In the genomic region with DNA sequence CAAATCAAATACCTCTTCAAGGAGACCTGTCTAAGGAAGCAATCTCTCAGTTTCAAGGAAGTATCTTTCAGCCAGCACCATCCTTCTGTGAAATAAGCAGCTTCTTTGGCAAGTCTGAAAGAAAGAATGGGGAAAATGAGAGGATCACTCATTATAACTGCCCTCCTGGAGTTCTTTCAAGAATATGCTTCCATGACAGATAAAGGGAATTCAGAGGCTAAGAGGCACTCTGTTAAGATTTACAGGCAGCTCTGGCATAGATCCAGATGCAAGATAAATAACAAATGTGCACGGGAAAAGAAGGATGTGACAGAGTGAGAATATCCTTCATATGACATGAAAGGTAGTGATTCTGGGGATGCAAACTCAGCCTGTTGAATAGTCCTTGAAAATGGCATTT, we compare ENCODE assay signal across 20 cellular contexts.
"Had no signal": no experiment of that assay in that cellular context is flagged by ENCODE, and none has a peak within 500 bp of the region (broad histone marks: within the 10 kb centered on the region; RNA-seq: fewer than 3 reads in every experiment).

No MANE protein-coding gene starts in this region.

- H3K9me3 ChIP-seq: lower lobe of right lung, neutrophil, ovary, right atrium auricular region, upper lobe of left lung had no signal

- H3K36me3 Mint-ChIP-seq: activated CD8-positive, alpha-beta memory T cell treated with anti-CD3 and anti-CD28 coated beads, Interleukin-2, amount 10 ng/mL, durations not matched to agents 7 days and 5 days; activated naive CD4-positive, alpha-beta T cell treated with anti-CD3 and anti-CD28 coated beads, Interleukin-2, amount 10 ng/mL, durations not matched to agents 7 days and 5 days had no signal

- H3K36me3 ChIP-seq: lower lobe of right lung, neutrophil, ovary, right atrium auricular region, upper lobe of left lung had no signal

- H3K4me1 Mint-ChIP-seq: activated CD4-positive, alpha-beta T cell treated with anti-CD3 and anti-CD28 coated beads, Interleukin-2, amount 10 ng/mL, durations not matched to agents 7 days and 5 days; activated CD8-positive, alpha-beta memory T cell treated with anti-CD3 and anti-CD28 coated beads, Interleukin-2, amount 10 ng/mL, durations not matched to agents 7 days and 5 days; activated naive CD4-positive, alpha-beta T cell treated with anti-CD3 and anti-CD28 coated beads, Interleukin-2, amount 10 ng/mL, durations not matched to agents 7 days and 5 days; naive thymus-derived CD8-positive, alpha-beta T cell had no signal

- H3K4me1 ChIP-seq: lower lobe of right lung, psoas muscle, right atrium auricular region, upper lobe of left lung had no signal

- DNase-seq: activated CD4-positive, alpha-beta T cell treated with anti-CD3 and anti-CD28 coated beads, Interleukin-2, amount 10 ng/mL, durations not matched to agents 7 days and 5 days; activated CD4-positive, CD25-positive, alpha-beta regulatory T cell treated with anti-CD3 and anti-CD28 coated beads, Interleukin-2, amount 50 U/mL, for 72 hours; activated CD8-positive, alpha-beta memory T cell treated with anti-CD3 and anti-CD28 coated beads, Interleukin-2, amount 10 ng/mL, durations not matched to agents 7 days and 5 days; activated CD8-positive, alpha-beta T cell treated with anti-CD3 and anti-CD28 coated beads for 36 hours; activated effector memory CD4-positive, alpha-beta T cell treated with anti-CD3 and anti-CD28 coated beads, Interleukin-2, amount 50 U/mL, for 16 hours; activated naive CD4-positive, alpha-beta T cell treated with anti-CD3 and anti-CD28 coated beads, Interleukin-2, amount 10 ng/mL, durations not matched to agents 7 days and 5 days; activated T-cell treated with anti-CD3 and anti-CD28 coated beads for 4 hours; amygdala; lower lobe of right lung; naive thymus-derived CD8-positive, alpha-beta T cell; ovary; psoas muscle; stimulated activated CD4-positive, alpha-beta T cell treated with anti-CD3 and anti-CD28 coated beads, Interleukin-4, amount 100 ng/mL, for 24 hours; stimulated activated naive CD8-positive, alpha-beta T cell treated with anti-CD3 and anti-CD28 coated beads, Interleukin-15, Interleukin-2, amounts not matched to agents 100 U/mL and 50 U/mL, for 24 hours; upper lobe of left lung had no signal

- H3K4me3 ChIP-seq: lower lobe of right lung, ovary, psoas muscle, right atrium auricular region, upper lobe of left lung had no signal

- ATAC-seq: activated CD8-positive, alpha-beta memory T cell treated with anti-CD3 and anti-CD28 coated beads, Interleukin-2, amount 10 ng/mL, durations not matched to agents 7 days and 5 days; activated CD8-positive, alpha-beta T cell treated with anti-CD3 and anti-CD28 coated beads for 36 hours; left lobe of liver; lower lobe of right lung; naive thymus-derived CD8-positive, alpha-beta T cell; psoas muscle; stimulated activated naive CD8-positive, alpha-beta T cell treated with anti-CD3 and anti-CD28 coated beads, Interleukin-15, Interleukin-2, amounts not matched to agents 100 U/mL and 50 U/mL, for 24 hours had no signal

- H3K27me3 ChIP-seq: neutrophil, ovary, right atrium auricular region, upper lobe of left lung had no signal

- H3K9me3 Mint-ChIP-seq: activated CD4-positive, alpha-beta T cell treated with anti-CD3 and anti-CD28 coated beads, Interleukin-2, amount 10 ng/mL, durations not matched to agents 7 days and 5 days had no signal

- H3K27me3 Mint-ChIP-seq: activated CD4-positive, alpha-beta T cell treated with anti-CD3 and anti-CD28 coated beads, Interleukin-2, amount 10 ng/mL, durations not matched to agents 7 days and 5 days; activated CD8-positive, alpha-beta memory T cell treated with anti-CD3 and anti-CD28 coated beads, Interleukin-2, amount 10 ng/mL, durations not matched to agents 7 days and 5 days; activated CD8-positive, alpha-beta T cell treated with anti-CD3 and anti-CD28 coated beads for 36 hours; activated naive CD4-positive, alpha-beta T cell treated with anti-CD3 and anti-CD28 coated beads, Interleukin-2, amount 10 ng/mL, durations not matched to agents 7 days and 5 days; naive thymus-derived CD8-positive, alpha-beta T cell had no signal

- H3K27ac ChIP-seq: epithelial cell of prostate, lower lobe of right lung, neutrophil, ovary, psoas muscle, right atrium auricular region, upper lobe of left lung, VCaP had no signal

- H3K4me3 Mint-ChIP-seq: activated CD4-positive, alpha-beta T cell treated with anti-CD3 and anti-CD28 coated beads, Interleukin-2, amount 10 ng/mL, durations not matched to agents 7 days and 5 days; activated CD8-positive, alpha-beta memory T cell treated with anti-CD3 and anti-CD28 coated beads, Interleukin-2, amount 10 ng/mL, durations not matched to agents 7 days and 5 days; activated CD8-positive, alpha-beta T cell treated with anti-CD3 and anti-CD28 coated beads for 36 hours; activated naive CD4-positive, alpha-beta T cell treated with anti-CD3 and anti-CD28 coated beads, Interleukin-2, amount 10 ng/mL, durations not matched to agents 7 days and 5 days; naive thymus-derived CD8-positive, alpha-beta T cell had no signal

- H3K27ac Mint-ChIP-seq: activated CD4-positive, alpha-beta T cell treated with anti-CD3 and anti-CD28 coated beads, Interleukin-2, amount 10 ng/mL, durations not matched to agents 7 days and 5 days; activated CD8-positive, alpha-beta memory T cell treated with anti-CD3 and anti-CD28 coated beads, Interleukin-2, amount 10 ng/mL, durations not matched to agents 7 days and 5 days; activated CD8-positive, alpha-beta T cell treated with anti-CD3 and anti-CD28 coated beads for 36 hours; activated naive CD4-positive, alpha-beta T cell treated with anti-CD3 and anti-CD28 coated beads, Interleukin-2, amount 10 ng/mL, durations not matched to agents 7 days and 5 days; naive thymus-derived CD8-positive, alpha-beta T cell had no signal
